In the genomic region with DNA sequence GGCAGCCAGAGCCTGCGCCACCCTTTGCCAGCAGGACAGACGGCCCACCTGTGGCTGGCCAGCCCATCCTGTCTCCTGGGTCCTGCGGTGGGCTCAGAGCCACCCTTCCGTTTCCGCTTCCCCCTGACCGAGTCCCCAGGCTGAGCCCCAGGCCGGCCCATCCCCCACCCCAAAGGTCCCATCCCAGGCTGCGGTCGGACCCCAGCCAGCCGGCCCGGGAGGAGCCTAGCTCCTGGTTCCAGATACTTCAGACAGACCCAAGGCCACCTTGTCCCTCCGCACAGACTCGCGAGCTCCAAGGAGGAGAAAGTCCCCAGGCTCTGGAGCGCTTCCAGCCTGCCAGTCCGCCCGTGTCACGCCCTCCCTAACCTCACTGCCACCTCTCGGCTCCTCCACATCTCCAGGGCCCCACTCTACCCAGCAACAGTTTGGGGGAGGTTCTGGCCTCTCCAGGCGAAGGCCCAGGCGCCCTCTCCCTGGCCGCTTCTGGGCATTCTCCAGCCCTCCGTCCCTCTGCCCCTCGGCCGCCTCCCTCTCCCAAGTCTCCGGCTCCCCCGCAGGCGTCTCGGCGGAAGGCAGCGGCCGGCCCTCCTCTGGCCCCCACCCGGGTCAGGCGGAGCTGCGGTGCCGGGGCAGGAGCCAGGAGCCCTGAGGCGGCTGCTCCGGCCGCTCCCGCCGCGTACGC, we compare ENCODE assay signal across 8 cellular contexts. TPM values are rescaled to one million over a fixed set of nuclear protein-coding genes. Genes with fewer than 3 reads are reported as not detected.
DNase-seq lines count a peak whose midpoint lies in the region; ATAC-seq and TF ChIP-seq lines count a peak whose summit lies in the region.

No MANE protein-coding gene starts in this region.

- intact Hi-C loops in Panc1 (cut with micrococcal nuclease; ENCODE audit: unreplicated experiment): no loop called here
- intact Hi-C loops in heart right ventricle (cut with DNase I): no loop called here

- peak overlapping the region; percentile 40 for H3K9ac ChIP-seq in rectal smooth muscle tissue (ENCODE audit: low read length)

- TF ChIP-seq CTCF in GM12864 (IDR thresholded peaks at IDR 0.05; ENCODE audit: low read depth, low read length, missing control alignments) (no peak), Panc1 (IDR thresholded peaks at IDR 0.05) (no peak), heart right ventricle (IDR thresholded peaks at IDR 0.05) (no peak)

- no peak overlapping the region for H3K27ac ChIP-seq in Panc1 (ENCODE audit: low read length)
- H3K27ac ChIP-seq in heart right ventricle: peak overlapping the region in 9 of 10 donors; percentile 34 to 84 (median 68)
- peak overlapping the region; percentile 37 for H3K27ac ChIP-seq in rectal smooth muscle tissue (ENCODE audit: low read depth, low read length)

- DNase-seq in GM12864 (ENCODE audit: low read depth): no peak
- no peak for DNase-seq in Panc1 (ENCODE audit: low read depth, low spot score)
- peak; percentile 12 to 29 for DNase-seq in heart right ventricle
- no peak for DNase-seq in kidney glomerular epithelial cell (lab: John Stamatoyannopoulos, UW)
- no peak for DNase-seq in NOMO-1 treated with dmso at 0.1 percent for 144 hours (lab: John Stamatoyannopoulos, UW; ENCODE audit: unreplicated experiment)

- POLR2A ChIA-PET in Panc1 (lab: Charles Lee): no interaction called here

- H3K4me3 ChIP-seq in GM12864 (ENCODE audit: low read depth, low read length): peak overlapping the region; percentile 11
- peak overlapping the region; percentile 36 to 41 for H3K4me3 ChIP-seq in Panc1 (ENCODE audit: low read depth in 2 of 2, low read length in 2 of 2)
- peak overlapping the region; percentile 41 to 63 (median 54) for H3K4me3 ChIP-seq in heart right ventricle
- peak overlapping the region; percentile 79 for H3K4me3 ChIP-seq in rectal smooth muscle tissue (ENCODE audit: low read length)

- CTCF ChIA-PET in Panc1 (lab: Charles Lee): no interaction called here

- H3K27me3 ChIP-seq in Panc1 (ENCODE audit: control insufficient read depth, insufficient read depth, low read length) (peaks cover 9% of the 10 kb centered on the region; the same call in 1 of the 2 replicates), heart right ventricle (peaks cover 12 to 49% (median 39%) of the 10 kb centered on the region in 7 donors), rectal smooth muscle tissue (ENCODE audit: control insufficient read depth, insufficient read depth, low read length) (no peaks in the 10 kb centered on the region)

- H3K4me1 ChIP-seq in Panc1 (ENCODE audit: control insufficient read depth, insufficient read depth, low read length) (no peaks in the 10 kb centered on the region; the same call in none of the 2 replicates), heart right ventricle (peaks cover 0 to 26% (median 9%) of the 10 kb centered on the region in 9 donors), rectal smooth muscle tissue (ENCODE audit: control insufficient read depth, insufficient read depth, low read length) (peaks cover 6% of the 10 kb centered on the region)

- no peaks in the 10 kb centered on the region for H3K9me3 ChIP-seq in Panc1 (ENCODE audit: control insufficient read depth, insufficient read depth, low read depth, low read length)
- no peaks in the 10 kb centered on the region for H3K9me3 ChIP-seq in heart right ventricle

- 2% methylated on average over 40 to 43 of the region's 43 CpGs for WGBS in heart right ventricle, 2 donors

- no TSS peak for BruUV-seq in Panc1 (replicated peaks; lab: Mats Ljungman, UMichigan)

- ATAC-seq in Panc1 (peak; percentile 76), heart right ventricle (peak; percentile 34 to 74 (median 56)), HG02884 (IDR thresholded peaks at IDR 0.05; ENCODE audit: unreplicated experiment) (no peak), GM19351 (IDR thresholded peaks at IDR 0.05; ENCODE audit: unreplicated experiment) (no peak)

- H3K36me3 ChIP-seq in Panc1 (ENCODE audit: control insufficient read depth, insufficient read depth, low read length): no peaks in the 10 kb centered on the region
- H3K36me3 ChIP-seq in heart right ventricle: no peaks in the 10 kb centered on the region
- H3K36me3 ChIP-seq in rectal smooth muscle tissue (ENCODE audit: control insufficient read depth, insufficient read depth, low read length): no peaks in the 10 kb centered on the region

- in situ Hi-C loops in Panc1 (cut with HindIII; ENCODE audit: low pct_unique_long_range_greater_than_20kb, low sequenced_read_pairs): no loop called here

RNA-seq across cellular contexts. Expression of a gene that starts 0.8 kb away (rescaled TPM):
- 2.0 TPM for total RNA-seq in Panc1 (2021; ENCODE audit: unreplicated experiment)
- 2.5 TPM for polyA plus RNA-seq in Panc1 (2012; ENCODE audit: insufficient read length)
- 1 to 10 TPM in 9 of 10 donors, under 1 TPM in 1; 0.95 to 2.9 (median 1.1) TPM for total RNA-seq in heart right ventricle
- polyA plus RNA-seq in heart right ventricle: 1 to 10 TPM in 1 of 2 donors, under 1 TPM in 1; 0.73 to 1.9 TPM

Comparison
In these comparisons a context has a peak if more than half of its experiments do, and no peak if none do; other contexts are left out.
1. DNase-seq: peak in heart right ventricle (2 of 2); none in GM12864 (single experiment), Panc1 (single experiment), kidney glomerular epithelial cell (single experiment) and NOMO-1 treated with dmso at 0.1 percent for 144 hours (single experiment).
2. H3K4me3 ChIP-seq: peak in every context shown above with its lines; median percentile 79 in rectal smooth muscle tissue; 54 in heart right ventricle; 38 in Panc1; 11 in GM12864.
3. ATAC-seq: peak in Panc1 (single experiment) and heart right ventricle (8 of 8); none in HG02884 (single experiment) and GM19351 (single experiment).